In genomic region chr15:42736793-42737528, GRCh38 we compare ENCODE assay signal across 8 cellular contexts. TPM values are rescaled to one million over a fixed set of nuclear protein-coding genes. Genes with fewer than 3 reads are reported as not detected.
DNase-seq lines count a peak whose midpoint lies in the region; ATAC-seq and TF ChIP-seq lines count a peak whose summit lies in the region.

CDAN1 (minus strand) TSS chr15:42737128; CDS start chr15:42737102, 26 bp downstream.

- H3K9me2 ChIP-seq in PC-3 (replicated peaks; ENCODE audit: low read length) = no peaks in the 10 kb centered on the region

- ATAC-seq in GM21381 (IDR thresholded peaks at IDR 0.05; ENCODE audit: unreplicated experiment) (peak; percentile 78), PC-3 (peak; percentile 95)

- POLR2A ChIA-PET in PC-3 (lab: Charles Lee; ENCODE audit: unreplicated experiment) = no interaction called here

- TF ChIP-seq CTCF in PC-3 (conservative IDR thresholded peaks at IDR 0.05; ENCODE audit: low read depth, low read length) (no peak), epithelial cell of proximal tubule (conservative IDR thresholded peaks at IDR 0.05; ENCODE audit: low read depth, low read length) (no peak)

- peaks cover 3% of the 10 kb centered on the region; the same call in 1 of the 2 replicates for H3K4me1 ChIP-seq in HUES48 (ENCODE audit: control insufficient read depth, insufficient read depth, low read length)
- peaks cover 8% of the 10 kb centered on the region for H3K4me1 ChIP-seq in PC-3 (ENCODE audit: insufficient read depth, low read length)

- peaks cover 22% of the 10 kb centered on the region for H3K79me2 ChIP-seq in PC-3 (ENCODE audit: low read length)

- peak within 1 kb of the TSS; percentile 72 for H3K4me3 ChIP-seq in HUES48 (ENCODE audit: low read depth, low read length)
- peak within 1 kb of the TSS; percentile 97 for H3K4me3 ChIP-seq in PC-3 (ENCODE audit: low read length)
- peak within 1 kb of the TSS; percentile 76 for H3K4me3 ChIP-seq in epithelial cell of proximal tubule (ENCODE audit: low read depth, low read length)

- H3K4me2 ChIP-seq in PC-3 (ENCODE audit: low read length) = peak within 1 kb of the TSS; percentile 91

- CTCF ChIA-PET in PC-3 (lab: Charles Lee) = interaction anchor here (0.6 to 1.0 kb wide), 2 partner anchors 110 to 467 kb away, joined by 3 read pairs; no protein-coding TSS in a partner anchor

- no peaks in the 10 kb centered on the region; the same call in 1 of the 2 replicates for H3K27me3 ChIP-seq in HUES48 (ENCODE audit: control insufficient read depth, insufficient read depth, low read length)
- H3K27me3 ChIP-seq in PC-3 (ENCODE audit: low read length) = no peaks in the 10 kb centered on the region

- H3K27ac ChIP-seq in HUES48 (ENCODE audit: low read depth, low read length) = peak within 1 kb of the TSS; percentile 83
- 0 out of 2 replicates have a peak within 1 kb of the TSS, but pooled peaks have one; percentile 29 for H3K27ac ChIP-seq in PC-3 (ENCODE audit: low read length)

- BruUV-seq in PC-3 (replicated peaks; lab: Mats Ljungman, UMichigan) = no TSS peak

- intact Hi-C loops in PC-3 (cut with micrococcal nuclease) = no loop called here

- H4K20me1 ChIP-seq in PC-3 (ENCODE audit: low read length) = no peaks in the 10 kb centered on the region

- H3K36me3 ChIP-seq in HUES48 (ENCODE audit: control insufficient read depth, insufficient read depth, low read length) (peaks cover 34% of the 10 kb centered on the region), PC-3 (ENCODE audit: low read depth, low read length) (peaks cover 24% of the 10 kb centered on the region; the same call in 1 of the 2 replicates)

- H3F3A ChIP-seq in PC-3 (ENCODE audit: low read length, unreplicated experiment) = no peaks in the 10 kb centered on the region

- DNase-seq in COR-L47 (lab: John Stamatoyannopoulos, UW) (peak; percentile 70), PC-3 (peak; percentile 90), activated T-cell treated with anti-CD3 and anti-CD28 coated beads for 4 hours (peak; percentile 89), epithelial cell of proximal tubule (ENCODE audit: low read depth) (no peak), mucosa of gallbladder (ENCODE audit: low spot score) (peak; percentile 92)
- peak; percentile 74 to 85 for DNase-seq in stimulated activated CD8-positive, alpha-beta memory T cell treated with anti-CD3 and anti-CD28 coated beads, Interleukin-4, amount 100 ng/mL, for 1 hour (ENCODE audit: low read depth in 2 of 2, low spot score in 1 of 2)

- H3K9me3 ChIP-seq in HUES48 (ENCODE audit: control insufficient read depth, insufficient read depth, low read length) (no peaks in the 10 kb centered on the region), PC-3 (ENCODE audit: low read length) (no peaks in the 10 kb centered on the region)

- H3K9ac ChIP-seq in HUES48 (ENCODE audit: low read depth, low read length) = peak within 1 kb of the TSS; percentile 63
- H3K9ac ChIP-seq in PC-3 (ENCODE audit: low read length) = peak within 1 kb of the TSS; percentile 81

- peak within 1 kb of the TSS; percentile 97 for H2AFZ ChIP-seq in PC-3 (ENCODE audit: low read length)

RNA-seq across cellular contexts. Expression of gene CDAN1, which starts in this region (rescaled TPM):
- total RNA-seq in PC-3 (2014; rRNA removed) (32.5 and 38.6 TPM in 2 replicates), epithelial cell of proximal tubule (13.7 and 16.4 TPM in 2 replicates), mucosa of gallbladder (23.9 TPM)
